Comparison of ENCODE assay signal across 10 cellular contexts in the genomic region with DNA sequence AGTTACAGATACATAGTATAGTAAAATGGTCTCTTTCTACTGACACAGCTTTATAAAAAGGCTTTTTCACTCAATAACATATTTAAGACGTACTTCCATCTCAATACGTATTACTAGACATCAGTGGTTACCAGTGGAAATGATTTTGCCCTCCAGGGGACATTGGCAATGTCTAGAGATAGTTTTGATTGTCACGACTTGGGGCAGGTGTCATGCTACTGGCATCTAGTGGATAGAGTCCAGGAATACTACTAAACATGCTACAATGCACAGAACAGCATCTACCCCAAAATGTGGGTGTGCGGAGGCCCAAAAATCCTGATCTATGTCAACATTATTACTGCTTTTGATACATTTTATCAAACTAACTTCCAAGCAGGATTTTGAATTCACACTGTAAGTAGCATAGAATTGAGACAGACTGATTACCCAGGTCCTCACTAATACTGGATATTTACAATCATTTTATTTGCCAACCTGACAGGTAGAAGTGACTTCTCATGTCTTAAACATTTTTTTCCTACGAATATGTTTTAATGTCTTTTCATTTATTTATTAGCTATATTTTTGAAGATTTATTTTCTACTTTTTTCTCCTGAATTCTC. TPM values are rescaled to one million over a fixed set of nuclear protein-coding genes. Genes with fewer than 3 reads are reported as not detected.
DNase-seq lines count a peak whose midpoint lies in the region; ATAC-seq and TF ChIP-seq lines count a peak whose summit lies in the region.
"Had no signal": no experiment of that assay in that cellular context is flagged by ENCODE, and none has a peak within 500 bp of the region (broad histone marks: within the 10 kb centered on the region; RNA-seq: fewer than 3 reads in every experiment).

No MANE protein-coding gene starts in this region.

- H3K4me3 ChIP-seq in WI38 (ENCODE audit: low read depth, low read length), result no peak overlapping the region
- H3K4me3 ChIP-seq: pancreas, transverse colon had no signal

- ATAC-seq in GM21367 (IDR thresholded peaks at IDR 0.05; ENCODE audit: unreplicated experiment) (no peak), HG02884 (IDR thresholded peaks at IDR 0.05; ENCODE audit: unreplicated experiment) (no peak), HG02763 (IDR thresholded peaks at IDR 0.05; ENCODE audit: unreplicated experiment) (no peak)
- ATAC-seq: pancreas had no signal

- DNase-seq in EL (peak; percentile 59), M059J (ENCODE audit: low read depth) (peak; percentile 77), lung microvascular endothelial cell (ENCODE audit: low read depth in 2 of 2) (peak; percentile 21 to 54), NCI-H2227 (lab: John Stamatoyannopoulos, UW; ENCODE audit: unreplicated experiment) (no peak)
- DNase-seq: pancreas, transverse colon had no signal

- 0 out of 2 replicates have a peak, but pooled peaks have one; percentile 12 for TF ChIP-seq CTCF in WI38 (IDR thresholded peaks at IDR 0.05; ENCODE audit: low read depth, low read length)

RNA-seq across cellular contexts. Expression of gene HGF, which starts 53.8 kb away (rescaled TPM):
- 1.1 and 3.9 TPM in 2 replicates for total RNA-seq in M059J (2014; rRNA removed; shearing (Covaris generic))
- total RNA-seq in lung microvascular endothelial cell, result 0.20 and 0.22 TPM in 2 replicates
